8 cellular contexts compared by ENCODE assay signal in the genomic region with DNA sequence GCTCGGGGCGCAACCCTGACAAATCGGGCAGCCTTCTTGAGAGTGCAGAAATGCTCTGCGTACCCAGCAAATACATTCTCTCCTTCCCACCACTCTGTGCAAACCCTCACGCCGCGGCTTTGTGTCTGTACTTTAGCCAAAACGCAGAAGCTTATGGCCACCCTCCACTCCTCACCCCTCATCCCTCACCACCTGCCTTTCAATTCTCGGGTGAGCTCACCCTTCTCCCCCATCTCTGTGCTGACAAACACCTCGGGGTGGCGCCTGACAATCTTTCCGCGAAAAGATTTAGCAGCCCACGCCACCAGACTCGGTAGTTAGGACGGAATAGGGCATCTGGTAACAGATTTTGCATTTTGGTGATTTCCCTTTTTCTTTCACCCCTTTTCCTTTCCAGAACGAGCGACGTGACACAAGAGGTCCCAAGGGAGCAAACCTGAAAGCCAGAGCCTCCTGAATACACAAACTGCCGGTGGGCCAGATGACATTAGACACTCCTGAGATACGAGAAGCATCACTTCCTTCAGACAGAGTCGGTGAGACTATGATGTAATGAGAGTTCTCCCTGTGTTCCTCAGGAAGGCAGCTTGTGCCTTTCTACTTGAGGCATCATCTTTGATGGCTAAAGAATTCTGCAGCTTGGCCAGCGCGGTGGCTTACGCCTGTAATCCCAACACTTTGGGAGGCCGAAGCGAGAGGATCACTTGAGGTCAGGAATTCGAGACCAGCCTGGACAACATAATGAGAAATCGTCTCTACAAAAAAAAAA. TPM values are rescaled to one million over a fixed set of nuclear protein-coding genes. Genes with fewer than 3 reads are reported as not detected.
DNase-seq lines count a peak whose midpoint lies in the region; ATAC-seq and TF ChIP-seq lines count a peak whose summit lies in the region.

No MANE protein-coding gene starts in this region.

- in situ Hi-C loops in ACHN (cut with HindIII; ENCODE audit: low pct_ligation_motif_present, low pct_unique_long_range_greater_than_20kb, low sequenced_read_pairs): no loop called here

- H3K36me3 Mint-ChIP-seq in activated T-cell treated with anti-CD3 and anti-CD28 coated beads, Interleukin-2, amount 50 U/mL, for 72 hours (ENCODE audit: insufficient read depth in 2 of 2): peaks cover 0 to 3% of the 10 kb centered on the region in 2 donors

- H3K4me3 Mint-ChIP-seq in activated T-cell treated with anti-CD3 and anti-CD28 coated beads, Interleukin-2, amount 50 U/mL, for 72 hours: peak overlapping the region; percentile 96 to 97

- peak; percentile 56 for DNase-seq in ACHN
- peak; percentile 30 for DNase-seq in NOMO-1 treated with DMSO at 0.1 percent for 48 hours (lab: John Stamatoyannopoulos, UW; ENCODE audit: unreplicated experiment)
- DNase-seq in activated T-cell treated with anti-CD3 and anti-CD28 coated beads, Interleukin-2, amount 50 U/mL, for 72 hours: peak; percentile 68 to 74
- DNase-seq in foreskin fibroblast: peak in 1 of 2 donors; percentile 44
- DNase-seq in suprapubic skin (ENCODE audit: low spot score in 2 of 2): peak; percentile 59 to 68

- TF ChIP-seq EP300 in suprapubic skin (IDR thresholded peaks at IDR 0.05): no peak

- ATAC-seq in GM18502 (IDR thresholded peaks at IDR 0.05; ENCODE audit: poor library complexity, unreplicated experiment): peak; percentile 52
- ATAC-seq in HG03039 (IDR thresholded peaks at IDR 0.05; ENCODE audit: unreplicated experiment): peak; percentile 48
- peak; percentile 73 to 76 for ATAC-seq in activated T-cell treated with anti-CD3 and anti-CD28 coated beads, Interleukin-2, amount 50 U/mL, for 72 hours (replicated peaks in 1 of 2)

- TF ChIP-seq POLR2A in suprapubic skin (IDR thresholded peaks at IDR 0.05): no peak

- peak overlapping the region; percentile 96 for H3K27ac Mint-ChIP-seq in activated T-cell treated with anti-CD3 and anti-CD28 coated beads, Interleukin-2, amount 50 U/mL, for 72 hours

- H3K4me3 ChIP-seq in foreskin fibroblast (ENCODE audit: low read depth in 1 of 2, low read length in 2 of 2): peak overlapping the region; percentile 87 to 93
- H3K4me3 ChIP-seq in neutrophil (ENCODE audit: low read depth in 1 of 2, low read length in 1 of 2): peak overlapping the region; percentile 80 to 93
- peak overlapping the region; percentile 89 for H3K4me3 ChIP-seq in suprapubic skin

- TF ChIP-seq CTCF in foreskin fibroblast (IDR thresholded peaks at IDR 0.05; ENCODE audit: low read depth, low read length): no peak
- no peak for TF ChIP-seq CTCF in neutrophil (IDR thresholded peaks at IDR 0.05)
- TF ChIP-seq CTCF in suprapubic skin (IDR thresholded peaks at IDR 0.05): no peak

- peaks cover 42% of the 10 kb centered on the region for H3K4me1 Mint-ChIP-seq in activated T-cell treated with anti-CD3 and anti-CD28 coated beads, Interleukin-2, amount 50 U/mL, for 72 hours (ENCODE audit: low read depth)

- H3K36me3 ChIP-seq in neutrophil (no peaks in the 10 kb centered on the region), suprapubic skin (no peaks in the 10 kb centered on the region)

- H3K9me3 ChIP-seq in neutrophil (no peaks in the 10 kb centered on the region), suprapubic skin (no peaks in the 10 kb centered on the region)

- H3K27me3 Mint-ChIP-seq in activated T-cell treated with anti-CD3 and anti-CD28 coated beads, Interleukin-2, amount 50 U/mL, for 72 hours (ENCODE audit: low read depth): no peaks in the 10 kb centered on the region

- H3K27me3 ChIP-seq in neutrophil (no peaks in the 10 kb centered on the region), suprapubic skin (no peaks in the 10 kb centered on the region)

- H3K4me1 ChIP-seq in neutrophil (ENCODE audit: control insufficient read depth in 1 of 2, insufficient read depth in 1 of 2, low read depth in 1 of 2, low read length in 1 of 2) (peaks cover 20 to 21% of the 10 kb centered on the region in 2 experiments), suprapubic skin (peaks cover 24% of the 10 kb centered on the region)

- H3K9me3 Mint-ChIP-seq in activated T-cell treated with anti-CD3 and anti-CD28 coated beads, Interleukin-2, amount 50 U/mL, for 72 hours: no peaks in the 10 kb centered on the region

- 22% methylated on average over 29 of the region's 29 CpGs for WGBS in suprapubic skin

- H3K27ac ChIP-seq in neutrophil: peak overlapping the region; percentile 81
- peak overlapping the region; percentile 87 for H3K27ac ChIP-seq in suprapubic skin

RNA-seq across cellular contexts. Expression of gene ATAD1, which starts 0.7 kb away (rescaled TPM):
- total RNA-seq in activated T-cell treated with anti-CD3 and anti-CD28 coated beads, Interleukin-2, amount 50 U/mL, for 72 hours: 10 to 100 TPM; 54.2 to 55.9 TPM
- 10 to 100 TPM; 29.9 to 40.6 (median 31.5) TPM for total RNA-seq in suprapubic skin

RNA-seq across cellular contexts. Expression of gene KLLN, which starts 44.6 kb away (rescaled TPM):
- under 1 TPM; 0.22 to 0.46 TPM for total RNA-seq in activated T-cell treated with anti-CD3 and anti-CD28 coated beads, Interleukin-2, amount 50 U/mL, for 72 hours
- under 1 TPM in 3 of 4 donors, not detected in 1; 0.24 to 0.85 (median 0.34) TPM for total RNA-seq in suprapubic skin

RNA-seq across cellular contexts. Expression of gene PTEN, which starts 44.7 kb away (rescaled TPM):
- 10 to 100 TPM; 64.9 to 71.6 TPM for total RNA-seq in activated T-cell treated with anti-CD3 and anti-CD28 coated beads, Interleukin-2, amount 50 U/mL, for 72 hours
- total RNA-seq in suprapubic skin: 100 to 1,000 TPM in 2 of 4 donors, 10 to 100 TPM in 2; 69.1 to 141 (median 91.8) TPM
